Comparison of ENCODE assay signal across 1 cellular context in genomic region chr22:47052236-47053012, GRCh38.
TF ChIP-seq lines count a peak whose summit lies in the region.

No MANE protein-coding gene starts in this region.

TF ChIP-seq in HEK293, 187 proteins besides CTCF, POLR2A, EP300 and RAD21:
- TF ChIP-seq ZSCAN18 (tag by site-specific recombination; IDR thresholded peaks at IDR 0.05) (no peak), HOXC10 (CRISPR knock-in tag; IDR thresholded peaks at IDR 0.05) (no peak), KLF9 (tag by site-specific recombination; IDR thresholded peaks at IDR 0.05; ENCODE audit: low read depth) (no peak), ZNF274 (IDR thresholded peaks at IDR 0.05; ENCODE audit: low read length) (no peak), ZNF274 (tag by site-specific recombination; IDR thresholded peaks at IDR 0.05; ENCODE audit: borderline replicate concordance) (no peak), ZNF214 (tag by site-specific recombination; IDR thresholded peaks at IDR 0.05; ENCODE audit: borderline replicate concordance) (no peak), ZNF146 (tag by site-specific recombination; IDR thresholded peaks at IDR 0.05) (no peak), ZNF621 (tag by site-specific recombination; IDR thresholded peaks at IDR 0.05) (no peak), ZNF707 (tag by site-specific recombination; IDR thresholded peaks at IDR 0.05) (no peak), KLF17 (tag by site-specific recombination; IDR thresholded peaks at IDR 0.05) (no peak), SETDB1 (IDR thresholded peaks at IDR 0.05; ENCODE audit: insufficient read length, low read length) (no peak), ZFP3 (tag by site-specific recombination; IDR thresholded peaks at IDR 0.05; ENCODE audit: low read depth) (no peak), ZNF654 (tag by site-specific recombination; IDR thresholded peaks at IDR 0.05; ENCODE audit: low read depth) (no peak), ZNF488 (tag by site-specific recombination; IDR thresholded peaks at IDR 0.05) (no peak), GFI1B (tag by site-specific recombination; IDR thresholded peaks at IDR 0.05) (no peak), ZNF747 (tag by site-specific recombination; IDR thresholded peaks at IDR 0.05) (no peak), HOXD13 (CRISPR knock-in tag; IDR thresholded peaks at IDR 0.05; ENCODE audit: borderline replicate concordance) (no peak), ZXDB (tag by site-specific recombination; IDR thresholded peaks at IDR 0.05) (no peak), ZNF560 (tag by site-specific recombination; IDR thresholded peaks at IDR 0.05; ENCODE audit: borderline replicate concordance) (no peak), ZNF518A (tag by site-specific recombination; conservative IDR thresholded peaks at IDR 0.05; ENCODE audit: low read depth) (no peak)
TF ChIP-seq in HEK293: peak in this region for 0.
